11 cellular contexts compared by ENCODE assay signal in the genomic region with DNA sequence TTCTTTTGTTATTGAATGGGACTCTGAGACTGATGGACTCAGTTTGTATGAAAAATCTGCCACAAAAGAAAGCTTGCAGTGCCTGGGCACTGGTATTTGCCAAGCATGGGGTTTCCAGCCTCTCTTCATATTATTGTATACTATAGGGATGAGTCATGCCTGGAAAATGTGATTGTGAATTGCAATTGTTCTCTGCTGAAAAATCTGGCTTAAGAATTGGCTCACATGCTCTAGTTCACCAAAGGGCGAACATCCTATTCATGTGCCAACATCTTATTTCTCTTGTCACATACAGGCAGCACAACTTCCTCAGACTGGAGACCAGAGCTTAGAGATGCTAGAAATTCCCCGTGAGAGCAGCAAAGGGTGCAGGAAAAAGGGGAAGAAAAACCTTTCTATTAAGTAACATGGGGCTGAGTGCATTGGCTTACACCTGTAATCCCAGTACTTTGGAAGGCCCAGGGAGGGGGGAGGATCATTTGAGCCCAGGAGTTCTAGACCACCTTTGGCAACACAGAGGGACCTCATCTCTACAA.
DNase-seq lines count a peak whose midpoint lies in the region; TF ChIP-seq lines count a peak whose summit lies in the region.
"Had no signal": no experiment of that assay in that cellular context is flagged by ENCODE, and none has a peak within 500 bp of the region (broad histone marks: within the 10 kb centered on the region; RNA-seq: fewer than 3 reads in every experiment).

No MANE protein-coding gene starts in this region.

- no peak overlapping the region for H2AFZ ChIP-seq in PC-9

- intact Hi-C loops in PC-9 (cut with micrococcal nuclease; ENCODE audit: unreplicated experiment): no loop called here
- intact Hi-C loops in esophagus muscularis mucosa (cut with DNase I): no loop called here

- WGBS in esophagus muscularis mucosa: 26% methylated on average over 2 of the region's 2 CpGs

- no peaks in the 10 kb centered on the region; the same call in 1 of the 2 replicates for H3K9me3 ChIP-seq in PC-9 (ENCODE audit: insufficient read depth, low read depth)
- H3K9me3 ChIP-seq in esophagus muscularis mucosa: no peaks in the 10 kb centered on the region

- no TSS peak for BruUV-seq in PC-9 (replicated peaks; lab: Mats Ljungman, UMichigan)

- CTCF ChIA-PET in PC-9 (lab: Charles Lee): no interaction called here

- H3K27me3 ChIP-seq in PC-9 (ENCODE audit: insufficient read depth, low read depth): no peaks in the 10 kb centered on the region; the same call in 1 of the 2 replicates
- H3K27me3 ChIP-seq in esophagus muscularis mucosa: no peaks in the 10 kb centered on the region

- H3K4me3 Mint-ChIP-seq in T-helper 2 cell treated with Interferon-gamma antibody and Interleukin-4, amounts not matched to agents 5 μg/mL and 100 μg/mL, for 36 hours: no peak overlapping the region
- H3K4me3 Mint-ChIP-seq: activated B cell treated with CpG ODN at 0.5 μM for 24 hours had no signal

- H3K4me1 Mint-ChIP-seq in T-helper 2 cell treated with Interferon-gamma antibody and Interleukin-4, amounts not matched to agents 5 μg/mL and 100 μg/mL, for 36 hours (ENCODE audit: low read depth): no peaks in the 10 kb centered on the region
- H3K4me1 Mint-ChIP-seq: activated B cell treated with CpG ODN at 0.5 μM for 24 hours had no signal

- H3K79me2 ChIP-seq in PC-9 (ENCODE audit: low read depth): no peaks in the 10 kb centered on the region

- H3K36me3 ChIP-seq in PC-9 (ENCODE audit: low read depth) (no peaks in the 10 kb centered on the region), esophagus muscularis mucosa (no peaks in the 10 kb centered on the region)

- H3K27ac ChIP-seq in PC-9 (no peak overlapping the region), esophagus muscularis mucosa (replicated peaks in 1 of 4) (peak overlapping the region; percentile 58 to 74 (median 72))

- H3K36me3 Mint-ChIP-seq in T-helper 2 cell treated with Interferon-gamma antibody and Interleukin-4, amounts not matched to agents 5 μg/mL and 100 μg/mL, for 36 hours (ENCODE audit: low read depth): no peaks in the 10 kb centered on the region

- no peaks in the 10 kb centered on the region for H3K9me2 ChIP-seq in PC-9 (ENCODE audit: insufficient read depth)

- no peaks in the 10 kb centered on the region; the same call in 1 of the 2 replicates for H3K4me1 ChIP-seq in PC-9 (replicated peaks; ENCODE audit: insufficient read depth)
- peaks cover 14 to 64% (median 53%) of the 10 kb centered on the region in 4 donors for H3K4me1 ChIP-seq in esophagus muscularis mucosa

- no peak for TF ChIP-seq CTCF in PC-9 (conservative IDR thresholded peaks at IDR 0.05)
- no peak for TF ChIP-seq CTCF in esophagus muscularis mucosa (IDR thresholded peaks at IDR 0.05)

- H3F3A ChIP-seq in PC-9 (ENCODE audit: insufficient read depth, low read depth): no peaks in the 10 kb centered on the region

- H3K27me3 Mint-ChIP-seq in T-helper 2 cell treated with Interferon-gamma antibody and Interleukin-4, amounts not matched to agents 5 μg/mL and 100 μg/mL, for 36 hours (ENCODE audit: low read depth): peaks cover 3% of the 10 kb centered on the region

- DNase-seq in GM04503 (ENCODE audit: low read depth): peak; percentile 84
- peak; percentile 27 to 37 for DNase-seq in PC-9
- DNase-seq in esophagus muscularis mucosa (ENCODE audit: extremely low spot score): peak; percentile 70
- peak; percentile 94 for DNase-seq in renal cortical epithelial cell (ENCODE audit: low read depth)
- no peak for DNase-seq in HuH-7 (ENCODE audit: low spot score)
- no peak for DNase-seq in NK-92 (lab: John Stamatoyannopoulos, UW; ENCODE audit: unreplicated experiment)
- DNase-seq in DMS 273 treated with DMSO at 0.1 percent for 48 hours (lab: John Stamatoyannopoulos, UW): no peak
- DNase-seq in T-helper 2 cell treated with Interferon-gamma antibody and Interleukin-4, amounts not matched to agents 5 μg/mL and 100 μg/mL, for 36 hours (ENCODE audit: low spot score): no peak
- DNase-seq: activated B cell treated with CpG ODN at 0.5 μM for 24 hours, NCI-H1105 had no signal

- TF ChIP-seq EP300 in esophagus muscularis mucosa (IDR thresholded peaks at IDR 0.05): no peak

- no peaks in the 10 kb centered on the region for H3K9me3 Mint-ChIP-seq in T-helper 2 cell treated with Interferon-gamma antibody and Interleukin-4, amounts not matched to agents 5 μg/mL and 100 μg/mL, for 36 hours
- H3K9me3 Mint-ChIP-seq: activated B cell treated with CpG ODN at 0.5 μM for 24 hours had no signal

- H3K4me2 ChIP-seq in PC-9: peak overlapping the region; percentile 3; the same call in 1 of the 2 replicates

- POLR2A ChIA-PET in PC-9 (lab: Charles Lee; ENCODE audit: unreplicated experiment): no interaction called here

- no peak overlapping the region for H3K4me3 ChIP-seq in PC-9
- peak overlapping the region in 1 of 4 donors; percentile 8 for H3K4me3 ChIP-seq in esophagus muscularis mucosa
- H3K4me3 ChIP-seq: lung had no signal

- no peak for TF ChIP-seq POLR2A in esophagus muscularis mucosa (IDR thresholded peaks at IDR 0.05; ENCODE audit: low read depth)

- no peaks in the 10 kb centered on the region for H4K20me1 ChIP-seq in PC-9 (ENCODE audit: insufficient read depth)

- no peak overlapping the region for H3K27ac Mint-ChIP-seq in T-helper 2 cell treated with Interferon-gamma antibody and Interleukin-4, amounts not matched to agents 5 μg/mL and 100 μg/mL, for 36 hours
- H3K27ac Mint-ChIP-seq: activated B cell treated with CpG ODN at 0.5 μM for 24 hours had no signal

Comparison
In these comparisons a context has a peak if more than half of its experiments do, and no peak if none do; other contexts are left out.
1. DNase-seq: peak in GM04503 (single experiment), PC-9 (2 of 2), esophagus muscularis mucosa (single experiment) and renal cortical epithelial cell (single experiment); none in HuH-7 (single experiment), NK-92 (single experiment), DMS 273 treated with DMSO at 0.1 percent for 48 hours (single experiment) and T-helper 2 cell treated with Interferon-gamma antibody and Interleukin-4, amounts not matched to agents 5 μg/mL and 100 μg/mL, for 36 hours (single experiment).